In the genomic region with DNA sequence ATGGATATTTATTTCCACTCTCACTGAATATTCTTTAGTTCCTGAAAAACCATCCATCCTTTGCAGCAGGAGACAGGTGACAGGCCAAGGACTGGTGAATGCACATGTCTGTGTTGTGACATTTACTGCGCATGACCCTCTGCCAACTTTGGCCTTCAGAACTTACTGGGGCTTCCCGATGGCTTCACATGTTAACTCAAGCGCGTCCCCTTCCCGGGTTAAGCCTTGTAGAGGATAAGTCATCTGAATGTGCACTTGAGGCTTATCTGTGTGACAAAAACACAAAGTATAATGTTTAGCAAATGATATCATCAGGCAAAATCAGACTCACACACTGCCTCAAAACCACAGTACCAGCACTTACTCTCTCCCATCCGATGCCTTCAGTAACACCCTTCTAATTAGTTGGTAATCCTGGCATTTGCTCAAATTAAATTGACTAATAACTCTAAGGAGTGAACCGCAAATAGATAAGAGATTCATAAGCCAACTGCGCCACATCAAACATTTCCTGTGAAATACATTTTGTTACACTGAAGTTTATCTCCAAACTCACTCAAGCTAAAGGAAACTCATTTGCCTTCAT, we compare ENCODE assay signal across 24 cellular contexts.
DNase-seq lines count a peak whose midpoint lies in the region; ATAC-seq and TF ChIP-seq lines count a peak whose summit lies in the region.
"Had no signal": no experiment of that assay in that cellular context is flagged by ENCODE, and none has a peak within 500 bp of the region (broad histone marks: within the 10 kb centered on the region; RNA-seq: fewer than 3 reads in every experiment).

No MANE protein-coding gene starts in this region.

- peaks cover 0 to 16% of the 10 kb centered on the region in 2 experiments; a peak in 2 of 4 replicates for H3K4me1 ChIP-seq in SK-N-SH (ENCODE audit: control insufficient read depth in 1 of 2, insufficient read depth in 2 of 2, low read depth in 1 of 2, low read length in 1 of 2)
- H3K4me1 ChIP-seq in adrenal gland (replicated peaks in 1 of 2), result no peaks in the 10 kb centered on the region
- peaks cover 2% of the 10 kb centered on the region for H3K4me1 ChIP-seq in ovary (ENCODE audit: insufficient read depth)
- H3K4me1 ChIP-seq: breast epithelium, right atrium auricular region, SJCRH30, stomach had no signal

- H3K9me2 ChIP-seq in SK-N-SH, result no peaks in the 10 kb centered on the region

- no peak for ATAC-seq in SK-N-SH treated with all-trans-retinoic acid at 6 μM for 48 hours
- ATAC-seq: A549, PC-3, T-helper 17 cell had no signal

- H2AFZ ChIP-seq in SK-N-SH (ENCODE audit: low read depth), result no peak overlapping the region

- H3F3A ChIP-seq in SK-N-SH (replicated peaks; ENCODE audit: insufficient read depth), result no peaks in the 10 kb centered on the region

- H3K9me3 ChIP-seq in SK-N-SH, result no peaks in the 10 kb centered on the region
- H3K9me3 ChIP-seq in adrenal gland (replicated peaks in 1 of 3), result no peaks in the 10 kb centered on the region
- no peaks in the 10 kb centered on the region for H3K9me3 ChIP-seq in ovary
- H3K9me3 ChIP-seq: A549, breast epithelium, right atrium auricular region, SJCRH30, stomach had no signal

- no peak overlapping the region for H3K4me2 ChIP-seq in SK-N-SH
- H3K4me2 ChIP-seq: A549 had no signal

- DNase-seq in SK-N-SH (no peak), Daoy (ENCODE audit: low read depth) (peak; percentile 48), adrenal gland (peak in 5 of 7 donors; percentile 23 to 54 (median 33)), renal cortical epithelial cell (ENCODE audit: low read depth) (peak; percentile 18), MV-4-11 (lab: John Stamatoyannopoulos, UW) (no peak), H7 (no peak), ovary (no peak)
- DNase-seq: activated CD4-positive, alpha-beta T cell treated with anti-CD3 and anti-CD28 coated beads, Interleukin-2, amount 50 U/mL, for 4 hours; activated gamma-delta T cell; GF-D8; HCEC 1CT; KG1; NCI-H1694; NCI-H226; NCI-H774; PC-3; SJCRH30; stimulated activated CD4-positive, alpha-beta T cell treated with anti-CD3 and anti-CD28 coated beads, Interleukin-12 subunit alpha, Interleukin-12 subunit beta, amount 100 ng/mL, for 4 hours; stomach; T-helper 17 cell had no signal

- no peaks in the 10 kb centered on the region for H4K20me1 ChIP-seq in SK-N-SH (ENCODE audit: insufficient read depth)

- intact Hi-C loops in adrenal gland (cut with DNase I), result no loop called here
- intact Hi-C loops in ovary (cut with DNase I), result loop anchor here in 1 of 4 donors (5.0 kb wide), 1 partner anchor 179 kb away; no protein-coding TSS in a partner anchor

- peaks cover 0 to 20% of the 10 kb centered on the region in 2 experiments for H3K36me3 ChIP-seq in SK-N-SH (replicated peaks in 1 of 2; ENCODE audit: control insufficient read depth in 1 of 2, insufficient read depth in 2 of 2, low read length in 1 of 2)
- no peaks in the 10 kb centered on the region for H3K36me3 ChIP-seq in adrenal gland (replicated peaks in 1 of 2)
- no peaks in the 10 kb centered on the region for H3K36me3 ChIP-seq in H7 (replicated peaks; ENCODE audit: control insufficient read depth, insufficient read depth, low read length)
- no peaks in the 10 kb centered on the region for H3K36me3 ChIP-seq in ovary
- H3K36me3 ChIP-seq: breast epithelium, right atrium auricular region, SJCRH30 had no signal

- H3K27ac ChIP-seq in SK-N-SH (ENCODE audit: low read depth in 2 of 2, low read length in 1 of 2), result no peak overlapping the region
- no peak overlapping the region for H3K27ac ChIP-seq in adrenal gland
- H3K27ac ChIP-seq in ovary, result no peak overlapping the region
- H3K27ac ChIP-seq: A549, breast epithelium, right atrium auricular region, SJCRH30 had no signal

- no peak overlapping the region for H3K9ac ChIP-seq in SK-N-SH

- TF ChIP-seq CTCF in SK-N-SH (IDR thresholded peaks at IDR 0.05) (no peak), adrenal gland (IDR thresholded peaks at IDR 0.05) (no peak), ovary (IDR thresholded peaks at IDR 0.05) (no peak)

- TF ChIP-seq POLR2A in adrenal gland (IDR thresholded peaks at IDR 0.05) (no peak), ovary (IDR thresholded peaks at IDR 0.05) (no peak)

- H3K27me3 ChIP-seq in SK-N-SH (ENCODE audit: insufficient read depth), result no peaks in the 10 kb centered on the region
- no peaks in the 10 kb centered on the region for H3K27me3 ChIP-seq in adrenal gland
- H3K27me3 ChIP-seq in H7 (ENCODE audit: control insufficient read depth, insufficient read depth, low read length), result no peaks in the 10 kb centered on the region
- H3K27me3 ChIP-seq in ovary, result no peaks in the 10 kb centered on the region
- H3K27me3 ChIP-seq: breast epithelium, right atrium auricular region, SJCRH30, stomach had no signal

- TF ChIP-seq RAD21 in SK-N-SH (IDR thresholded peaks at IDR 0.05; ENCODE audit: low read length), result no peak

- POLR2A ChIA-PET in SK-N-SH (lab: Yijun Ruan, JAX), result no interaction called here

- no peak for TF ChIP-seq EP300 in SK-N-SH (IDR thresholded peaks at IDR 0.05; ENCODE audit: borderline replicate concordance in 1 of 2, low read depth in 1 of 2, low read length in 1 of 2)
- no peak for TF ChIP-seq EP300 in ovary (IDR thresholded peaks at IDR 0.05)

- 81% methylated on average over 8 of the region's 8 CpGs for WGBS in SK-N-SH (ENCODE audit: low lambda C conversion rate)
- 44 to 55% (median 49%) methylated on average over 8 of the region's 8 CpGs for WGBS in adrenal gland, 4 donors
- WGBS in ovary, 3 donors, result 57 to 77% (median 64%) methylated on average over 8 of the region's 8 CpGs

- H3K4me3 ChIP-seq in SK-N-SH (ENCODE audit: low read depth in 2 of 2, low read length in 1 of 2) (no peak overlapping the region), adrenal gland (no peak overlapping the region), H7 (ENCODE audit: insufficient read depth, low read depth, low read length) (no peak overlapping the region), ovary (no peak overlapping the region)
- H3K4me3 ChIP-seq: A549, breast epithelium, right atrium auricular region, SJCRH30, stomach had no signal

- CTCF ChIA-PET in SK-N-SH (lab: Yijun Ruan, JAX), result interaction anchor here (2.3 to 4.1 kb wide), 2 partner anchors 10 to 14 kb away, joined by 8 to 22 read pairs; no protein-coding TSS in a partner anchor

- no peaks in the 10 kb centered on the region for H3K79me2 ChIP-seq in SK-N-SH (ENCODE audit: insufficient read depth)

TF ChIP-seq in SK-N-SH, 30 proteins besides CTCF, POLR2A, EP300 and RAD21:
- TF ChIP-seq MXI1 (IDR thresholded peaks at IDR 0.05; ENCODE audit: low read depth, low read length) (0 out of 2 replicates have a peak, but pooled peaks have one; percentile 24), TAF1 (IDR thresholded peaks at IDR 0.05; ENCODE audit: borderline replicate concordance, low read depth, low read length) (no peak)
TF ChIP-seq in SK-N-SH: peak in this region for 1.

TF ChIP-seq in SK-N-SH treated with all-trans-retinoic acid at 6 μM for 48 hours, 23 proteins besides CTCF, POLR2A, EP300 and RAD21:
- TF ChIP-seq ZFP30 (CRISPR knock-in tag; IDR thresholded peaks at IDR 0.05) (no peak), BACH2 (CRISPR knock-in tag; IDR thresholded peaks at IDR 0.05; ENCODE audit: borderline replicate concordance) (no peak), ZNF565 (CRISPR knock-in tag; conservative IDR thresholded peaks at IDR 0.05; ENCODE audit: low read depth) (no peak), ZNF8 (CRISPR knock-in tag; IDR thresholded peaks at IDR 0.05) (no peak), ZNF70 (CRISPR knock-in tag; IDR thresholded peaks at IDR 0.05) (no peak), GLIS3 (CRISPR knock-in tag; IDR thresholded peaks at IDR 0.05) (no peak), ARNTL (CRISPR knock-in tag; IDR thresholded peaks at IDR 0.05; ENCODE audit: borderline replicate concordance, low read depth) (no peak), ISL1 (CRISPR knock-in tag; IDR thresholded peaks at IDR 0.05) (no peak), PPARA (CRISPR knock-in tag; IDR thresholded peaks at IDR 0.05; ENCODE audit: borderline replicate concordance) (no peak), TOX (CRISPR knock-in tag; IDR thresholded peaks at IDR 0.05; ENCODE audit: borderline replicate concordance) (no peak), OSR1 (CRISPR knock-in tag; IDR thresholded peaks at IDR 0.05) (no peak), ZC3H10 (CRISPR knock-in tag; IDR thresholded peaks at IDR 0.05) (no peak)
- TF ChIP-seq, protein P1, sequence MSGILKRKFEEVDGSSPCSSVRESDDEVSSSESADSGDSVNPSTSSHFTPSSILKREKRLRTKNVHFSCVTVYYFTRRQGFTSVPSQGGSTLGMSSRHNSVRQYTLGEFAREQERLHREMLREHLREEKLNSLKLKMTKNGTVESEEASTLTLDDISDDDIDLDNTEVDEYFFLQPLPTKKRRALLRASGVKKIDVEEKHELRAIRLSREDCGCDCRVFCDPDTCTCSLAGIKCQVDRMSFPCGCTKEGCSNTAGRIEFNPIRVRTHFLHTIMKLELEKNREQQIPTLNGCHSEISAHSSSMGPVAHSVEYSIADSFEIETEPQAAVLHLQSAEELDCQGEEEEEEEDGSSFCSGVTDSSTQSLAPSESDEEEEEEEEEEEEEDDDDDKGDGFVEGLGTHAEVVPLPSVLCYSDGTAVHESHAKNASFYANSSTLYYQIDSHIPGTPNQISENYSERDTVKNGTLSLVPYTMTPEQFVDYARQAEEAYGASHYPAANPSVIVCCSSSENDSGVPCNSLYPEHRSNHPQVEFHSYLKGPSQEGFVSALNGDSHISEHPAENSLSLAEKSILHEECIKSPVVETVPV (CRISPR knock-in tag; IDR thresholded peaks at IDR 0.05), result no peak

Comparison
In these comparisons a context has a peak if more than half of its experiments do, and no peak if none do; other contexts are left out.
1. DNase-seq: peak in Daoy (single experiment), adrenal gland (5 of 7) and renal cortical epithelial cell (single experiment); none in SK-N-SH (single experiment), MV-4-11 (single experiment), H7 (single experiment) and ovary (0 of 5).